In genomic region chr3:156678216-156678615, GRCh38 we compare ENCODE assay signal across 1 cellular context.
TF ChIP-seq lines count a peak whose summit lies in the region.

No MANE protein-coding gene starts in this region.

TF ChIP-seq in endothelial cell of umbilical vein, 7 proteins besides CTCF, POLR2A, EP300 and RAD21 (continued from another document):
- no peak for TF ChIP-seq POLR2AphosphoS5 (IDR thresholded peaks at IDR 0.05; ENCODE audit: insufficient read depth, low read depth, low read length)
- no peak for TF ChIP-seq MYC (IDR thresholded peaks at IDR 0.05; ENCODE audit: low read depth, low read length)
- TF ChIP-seq, protein P1, sequence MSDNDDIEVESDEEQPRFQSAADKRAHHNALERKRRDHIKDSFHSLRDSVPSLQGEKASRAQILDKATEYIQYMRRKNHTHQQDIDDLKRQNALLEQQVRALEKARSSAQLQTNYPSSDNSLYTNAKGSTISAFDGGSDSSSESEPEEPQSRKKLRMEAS (IDR thresholded peaks at IDR 0.05; ENCODE audit: insufficient read depth, insufficient read length) = no peak
